In genomic region chr1:202212787-202213186, GRCh38 we compare ENCODE assay signal across 21 cellular contexts. TPM values are rescaled to one million over a fixed set of nuclear protein-coding genes. Genes with fewer than 3 reads are reported as not detected.
"Had no signal": no experiment of that assay in that cellular context is flagged by ENCODE, and none has a peak within 500 bp of the region (broad histone marks: within the 10 kb centered on the region; RNA-seq: fewer than 3 reads in every experiment).

No MANE protein-coding gene starts in this region.

- FAIRE-seq: RCC 7860, TTC549 had no signal

- DNase-seq: activated CD4-positive, alpha-beta memory T cell treated with anti-CD3 and anti-CD28 coated beads for 36 hours; activated CD4-positive, alpha-beta T cell treated with anti-CD3 and anti-CD28 coated beads, Interleukin-2, amount 10 ng/mL, durations not matched to agents 7 days and 5 days; activated CD4-positive, CD25-positive, alpha-beta regulatory T cell; activated CD8-positive, alpha-beta memory T cell treated with anti-CD3 and anti-CD28 coated beads for 24 hours; activated effector memory CD4-positive, alpha-beta T cell treated with anti-CD3 and anti-CD28 coated beads, Interleukin-2, amount 50 U/mL, for 16 hours; activated naive CD4-positive, alpha-beta T cell treated with Interleukin-2 at 50 U/mL for 16 hours; activated naive CD8-positive, alpha-beta T cell treated with anti-CD3 and anti-CD28 coated beads, Interleukin-2, amount 50 U/mL, for 24 hours; activated T-cell treated with anti-CD3 and anti-CD28 coated beads, Interleukin-2, amount 50 U/mL, for 4 hours; amniotic stem cell; caudate nucleus; MM.1S; NCI-H1105 treated with DMSO at 0.1 percent for 48 hours; NCI-H187; SHP77 treated with DMSO at 0.1 percent for 48 hours; T-cell; T-helper 2 cell; T1000 had no signal

- ATAC-seq: activated T-cell treated with anti-CD3 and anti-CD28 coated beads, Interleukin-2, amount 50 U/mL, for 4 hours; T-cell had no signal

RNA-seq across cellular contexts. Expression of gene LGR6, which starts 19.2 kb away (rescaled TPM):
- total RNA-seq: activated CD4-positive, alpha-beta T cell treated with anti-CD3 and anti-CD28 coated beads, Interleukin-2, amount 10 ng/mL, durations not matched to agents 7 days and 5 days; SK-MEL-5 had no signal

RNA-seq across cellular contexts. Expression of gene PTPN7, which starts 52.4 kb away (rescaled TPM):
- total RNA-seq: PC-3, SK-MEL-5 had no signal
